8 cellular contexts compared by ENCODE assay signal in the genomic region with DNA sequence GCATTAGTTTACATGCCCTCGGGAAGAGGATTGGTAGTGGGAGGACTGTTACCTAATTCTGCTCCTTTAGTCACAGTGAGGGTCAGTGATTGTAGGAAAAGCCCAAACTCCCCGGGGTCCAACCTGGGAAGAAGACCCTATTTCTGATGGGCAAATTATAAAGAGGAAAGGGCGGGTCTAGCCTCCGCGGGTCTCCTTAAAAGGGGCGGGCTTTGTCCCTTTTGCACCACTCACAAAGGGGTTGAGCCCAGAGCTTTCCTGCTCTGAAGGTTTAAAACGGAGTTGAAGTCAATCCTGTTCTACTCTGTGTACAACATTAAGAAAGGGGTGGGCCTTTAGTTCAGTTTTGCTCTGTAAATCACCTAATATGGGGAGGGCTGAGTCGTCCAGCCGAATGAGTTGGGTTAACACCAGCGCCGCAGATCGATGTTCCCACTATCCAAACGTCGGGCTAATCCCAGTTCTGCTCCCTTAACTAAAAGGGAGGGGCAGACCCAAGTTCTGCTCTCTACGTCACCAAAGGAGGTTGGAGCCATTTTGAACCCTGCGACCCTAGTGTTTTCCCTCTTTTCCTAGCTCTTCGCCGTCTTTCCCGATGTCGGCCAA. TPM values are rescaled to one million over a fixed set of nuclear protein-coding genes. Genes with fewer than 3 reads are reported as not detected.
A peak's percentile ranks its signal among the peaks of the same experiment; 100 is the strongest.
DNase-seq lines count a peak whose midpoint lies in the region; ATAC-seq, FAIRE-seq and TF ChIP-seq lines count a peak whose summit lies in the region.

No MANE protein-coding gene starts in this region.

- intact Hi-C loops in activated B cell treated with CpG ODN at 0.5 μM for 24 hours (cut with micrococcal nuclease) = loop anchor here (1.0 to 10.0 kb wide), 6 partner anchors 47 to 1560 kb away; a partner anchor contains a TSS
- intact Hi-C loops in pancreas (cut with DNase I) = no loop called here

- no peak for FAIRE-seq in pancreas (lab: Jason Lieb, UNC)

- no peaks in the 10 kb centered on the region for H3K9me3 ChIP-seq in pancreas

- no peaks in the 10 kb centered on the region for H3K27me3 Mint-ChIP-seq in activated B cell treated with CpG ODN at 0.5 μM for 24 hours

- H3K27ac Mint-ChIP-seq in activated B cell treated with CpG ODN at 0.5 μM for 24 hours = peak overlapping the region; percentile 99

- TF ChIP-seq CTCF in activated B cell treated with CpG ODN at 0.5 μM for 24 hours (IDR thresholded peaks at IDR 0.05) (no peak), fibroblast of the aortic adventitia (IDR thresholded peaks at IDR 0.05; ENCODE audit: insufficient read depth, low read length) (no peak), pancreas (IDR thresholded peaks at IDR 0.05) (no peak)

- no peaks in the 10 kb centered on the region for H3K9me3 Mint-ChIP-seq in activated B cell treated with CpG ODN at 0.5 μM for 24 hours

- H3K27me3 ChIP-seq in pancreas = no peaks in the 10 kb centered on the region

- peak; percentile 49 for DNase-seq in stimulated activated CD4-positive, alpha-beta T cell treated with anti-CD3 and anti-CD28 coated beads, Interleukin-15, amount 100 ng/mL, for 24 hours
- no peak for DNase-seq in stimulated activated CD4-positive, alpha-beta T cell treated with anti-CD3 and anti-CD28 coated beads, Interleukin-4, amount 100 ng/mL, for 1 hour
- DNase-seq in NCI-H128 (lab: John Stamatoyannopoulos, UW; ENCODE audit: unreplicated experiment) (peak; percentile 49), activated B cell treated with CpG ODN at 0.5 μM for 24 hours (no peak), fibroblast of the aortic adventitia (ENCODE audit: low read depth) (no peak), pancreas (peak in 1 of 6 donors; percentile 40), cerebellar cortex (ENCODE audit: low spot score) (no peak)

- peak overlapping the region; percentile 96 for H3K4me3 Mint-ChIP-seq in activated B cell treated with CpG ODN at 0.5 μM for 24 hours

- H3K4me3 ChIP-seq in fibroblast of the aortic adventitia (ENCODE audit: low read depth, low read length) = peak overlapping the region; percentile 94
- H3K4me3 ChIP-seq in pancreas = peak overlapping the region in 3 of 4 donors; percentile 9 to 88 (median 55)

- CTCF ChIA-PET in activated B cell treated with CpG ODN at 0.5 μM for 24 hours (lab: Charles Lee) = interaction anchor here (1.4 kb wide), 1 partner anchor 58 kb away, joined by 4 read pairs; no protein-coding TSS in a partner anchor

- H3K36me3 Mint-ChIP-seq in activated B cell treated with CpG ODN at 0.5 μM for 24 hours (ENCODE audit: low read depth) = peaks cover 43% of the 10 kb centered on the region

- H3K4me1 Mint-ChIP-seq in activated B cell treated with CpG ODN at 0.5 μM for 24 hours = peaks cover 54% of the 10 kb centered on the region

- WGBS in pancreas, 2 donors = 0 to 1% methylated on average over 20 of the region's 20 CpGs

- H3K36me3 ChIP-seq in pancreas = no peaks in the 10 kb centered on the region

- ATAC-seq in activated B cell treated with CpG ODN at 0.5 μM for 24 hours (ENCODE audit: low read depth) = no peak
- peak; percentile 2 to 5 (median 3) for ATAC-seq in pancreas
- ATAC-seq in GM18519 (IDR thresholded peaks at IDR 0.05; ENCODE audit: low FRiP score, unreplicated experiment) = no peak

- H3K27ac ChIP-seq in pancreas = peak overlapping the region; percentile 86 to 96 (median 90)

- POLR2A ChIA-PET in activated B cell treated with CpG ODN at 0.5 μM for 24 hours (lab: Charles Lee) = interaction anchor here (0.6 to 5.0 kb wide), 10 partner anchors 8 to 1232 kb away, joined by 3 to 102 read pairs (median 6); a partner anchor contains a TSS

- H3K4me1 ChIP-seq in pancreas = peaks cover 20 to 31% (median 24%) of the 10 kb centered on the region in 3 donors

RNA-seq across cellular contexts. Expression of a gene that starts 0.9 kb away (rescaled TPM):
- total RNA-seq in activated B cell treated with CpG ODN at 0.5 μM for 24 hours = 39.7 and 41.8 TPM in 2 replicates
- total RNA-seq in fibroblast of the aortic adventitia (ENCODE audit: low replicate concordance) = 13.2 and 43.5 TPM in 2 replicates
- total RNA-seq in pancreas = 10 to 100 TPM; 16.1 to 28.5 (median 23.2) TPM
- polyA plus RNA-seq in pancreas = 10 to 100 TPM; 29.0 to 41.4 TPM

RNA-seq across cellular contexts. Expression of a gene that starts 1.4 kb away (rescaled TPM):
- 26.4 and 27.0 TPM in 2 replicates for total RNA-seq in activated B cell treated with CpG ODN at 0.5 μM for 24 hours
- 19.1 and 41.1 TPM in 2 replicates for total RNA-seq in fibroblast of the aortic adventitia (ENCODE audit: low replicate concordance)
- total RNA-seq in pancreas = 10 to 100 TPM; 10.1 to 28.1 (median 15.7) TPM
- polyA plus RNA-seq in pancreas = 10 to 100 TPM; 19.6 to 24.5 TPM

RNA-seq across cellular contexts. Expression of a gene that starts 6.8 kb away (rescaled TPM):
- 23.5 and 30.8 TPM in 2 replicates for total RNA-seq in activated B cell treated with CpG ODN at 0.5 μM for 24 hours
- 0.16 and 0.18 TPM in 2 replicates for total RNA-seq in fibroblast of the aortic adventitia (ENCODE audit: low replicate concordance)
- 1 to 10 TPM; 1.9 to 4.4 (median 2.9) TPM for total RNA-seq in pancreas
- polyA plus RNA-seq in pancreas = 10 to 100 TPM; 14.1 to 20.6 TPM

RNA-seq across cellular contexts. Expression of a gene that starts 12.7 kb away (rescaled TPM):
- 134 and 153 TPM in 2 replicates for total RNA-seq in activated B cell treated with CpG ODN at 0.5 μM for 24 hours
- total RNA-seq in fibroblast of the aortic adventitia (ENCODE audit: low replicate concordance) = 6.5 and 19.6 TPM in 2 replicates
- total RNA-seq in pancreas = 10 to 100 TPM; 20.4 to 45.7 (median 26.1) TPM
- polyA plus RNA-seq in pancreas = 10 to 100 TPM; 45.9 to 56.3 TPM

RNA-seq across cellular contexts. Expression of a gene that starts 12.9 kb away (rescaled TPM):
- total RNA-seq in activated B cell treated with CpG ODN at 0.5 μM for 24 hours (2.2 and 3.4 TPM in 2 replicates), fibroblast of the aortic adventitia (ENCODE audit: low replicate concordance) (0.16 and 0.72 TPM in 2 replicates), pancreas (10 to 100 TPM in 1 of 6 donors, 1 to 10 TPM in 5; 2.2 to 10.8 (median 5.4) TPM)
- polyA plus RNA-seq in pancreas = 10 to 100 TPM; 23.1 to 46.8 TPM

Comparison
In these comparisons a context has a peak if more than half of its experiments do, and no peak if none do; other contexts are left out.
1. DNase-seq: peak in stimulated activated CD4-positive, alpha-beta T cell treated with anti-CD3 and anti-CD28 coated beads, Interleukin-15, amount 100 ng/mL, for 24 hours (single experiment) and NCI-H128 (single experiment); none in stimulated activated CD4-positive, alpha-beta T cell treated with anti-CD3 and anti-CD28 coated beads, Interleukin-4, amount 100 ng/mL, for 1 hour (single experiment), activated B cell treated with CpG ODN at 0.5 μM for 24 hours (single experiment), fibroblast of the aortic adventitia (single experiment) and cerebellar cortex (single experiment).
2. ATAC-seq: peak in pancreas (4 of 4); none in activated B cell treated with CpG ODN at 0.5 μM for 24 hours (single experiment) and GM18519 (single experiment).